In the genomic region with DNA sequence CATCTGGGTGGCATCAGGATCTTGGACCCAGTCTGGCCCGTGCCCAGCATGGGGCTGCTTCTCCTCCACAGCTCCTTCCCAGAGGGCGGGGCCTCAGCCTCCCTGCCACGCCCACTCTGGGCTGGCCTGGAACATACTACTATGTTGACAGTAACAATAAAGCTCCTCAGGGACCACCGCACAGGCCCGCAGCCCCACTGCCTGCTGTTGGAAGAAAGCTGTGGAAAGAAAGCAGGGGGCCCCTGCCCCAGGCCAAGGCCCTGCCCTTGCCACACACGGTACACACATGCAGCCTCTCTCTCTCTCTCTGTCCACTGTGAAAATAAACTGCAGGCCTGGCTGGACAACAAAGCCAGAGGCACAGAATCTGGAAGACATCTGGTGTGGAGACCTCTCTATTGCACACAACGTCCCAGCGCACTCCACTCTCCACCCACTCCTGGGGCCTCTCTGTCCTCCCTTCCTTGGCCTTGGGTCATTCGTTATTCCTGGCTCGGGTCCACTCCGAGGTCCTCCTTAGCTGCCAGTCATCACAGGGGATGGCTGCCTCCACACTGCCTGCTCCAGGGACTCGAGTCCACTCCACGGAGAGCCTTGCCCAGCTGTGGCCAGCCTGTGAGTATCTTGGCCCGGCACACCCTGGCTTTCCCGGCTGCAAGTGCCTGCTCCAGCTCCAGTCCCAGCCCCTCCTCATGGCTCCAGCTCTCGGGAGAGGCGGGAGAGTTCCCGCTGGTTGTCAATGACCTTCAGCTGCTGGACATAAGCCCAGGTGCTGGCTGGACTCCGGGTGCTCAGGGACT, we compare ENCODE assay signal across 11 cellular contexts. TPM values are rescaled to one million over a fixed set of nuclear protein-coding genes. Genes with fewer than 3 reads are reported as not detected.
DNase-seq lines count a peak whose midpoint lies in the region; TF ChIP-seq lines count a peak whose summit lies in the region.
"Had no signal": no experiment of that assay in that cellular context is flagged by ENCODE, and none has a peak within 500 bp of the region (broad histone marks: within the 10 kb centered on the region; RNA-seq: fewer than 3 reads in every experiment).

No MANE protein-coding gene starts in this region.

- H3K4me3 Mint-ChIP-seq in MCF 10A (ENCODE audit: unreplicated experiment) (no peak overlapping the region), CD14-positive monocyte (no peak overlapping the region), immature natural killer cell (no peak overlapping the region)

- H3K36me3 ChIP-seq in mammary epithelial cell (ENCODE audit: insufficient read depth, low read length) (no peaks in the 10 kb centered on the region), neuronal stem cell (replicated peaks in 1 of 2; ENCODE audit: control insufficient read depth in 2 of 2, insufficient read depth in 2 of 2, low read length in 2 of 2) (no peaks in the 10 kb centered on the region)

- DNase-seq in MCF 10A (ENCODE audit: unreplicated experiment), result peak; percentile 59
- DNase-seq in mammary epithelial cell, result no peak
- peak; percentile 61 for DNase-seq in glomerular visceral epithelial cell (ENCODE audit: extremely low spot score)
- DNase-seq in neuronal stem cell (ENCODE audit: low spot score), result no peak
- no peak for DNase-seq in germinal center (ENCODE audit: low spot score)
- DNase-seq in CD14-positive monocyte (ENCODE audit: low spot score), result no peak
- no peak for DNase-seq in immature natural killer cell
- no peak for DNase-seq in stimulated activated CD8-positive, alpha-beta memory T cell treated with anti-CD3 and anti-CD28 coated beads, Interleukin-4, amount 100 ng/mL, for 48 hours
- DNase-seq: NCI-H1105 had no signal

- no peak overlapping the region for H3K14ac ChIP-seq in neuronal stem cell (ENCODE audit: low read length)

- H3K4me3 ChIP-seq in mammary epithelial cell (replicated peaks in 1 of 3; ENCODE audit: insufficient read depth in 1 of 3, low read depth in 2 of 3, low read length in 3 of 3), result no peak overlapping the region
- no peak overlapping the region for H3K4me3 ChIP-seq in neuronal stem cell (ENCODE audit: low read length in 2 of 2)

- POLR2A ChIA-PET in MCF 10A (lab: Yijun Ruan, JAX), result no interaction called here

- H4K8ac ChIP-seq in neuronal stem cell (ENCODE audit: low read depth, low read length), result peak overlapping the region; percentile 56

- no peak overlapping the region for H2BK120ac ChIP-seq in neuronal stem cell (ENCODE audit: low read depth, low read length)

- H3K4me1 ChIP-seq in mammary epithelial cell (ENCODE audit: insufficient read depth, low read length) (peaks cover 11% of the 10 kb centered on the region), neuronal stem cell (ENCODE audit: control insufficient read depth in 2 of 2, insufficient read depth in 1 of 2, low read depth in 1 of 2, low read length in 2 of 2) (peaks cover 21 to 24% of the 10 kb centered on the region in 2 donors)

- no peak overlapping the region for H2BK12ac ChIP-seq in neuronal stem cell (ENCODE audit: low read length)

- peak overlapping the region; percentile 11 for H2BK15ac ChIP-seq in neuronal stem cell (ENCODE audit: low read length)

- H3K36me3 Mint-ChIP-seq in MCF 10A (ENCODE audit: insufficient read depth, unreplicated experiment) (no peaks in the 10 kb centered on the region), CD14-positive monocyte (peaks cover 0 to 2% of the 10 kb centered on the region in 2 donors), immature natural killer cell (peaks cover 0 to 6% (median 0%) of the 10 kb centered on the region in 3 donors)

- H3K79me1 ChIP-seq in neuronal stem cell (ENCODE audit: low read depth, low read length), result no peaks in the 10 kb centered on the region

- no peaks in the 10 kb centered on the region for H3K9me3 Mint-ChIP-seq in MCF 10A (ENCODE audit: unreplicated experiment)
- peaks cover 0 to 1% (median 0%) of the 10 kb centered on the region in 7 donors for H3K9me3 Mint-ChIP-seq in CD14-positive monocyte
- H3K9me3 Mint-ChIP-seq in immature natural killer cell, result no peaks in the 10 kb centered on the region

- intact Hi-C loops in MCF 10A (cut with micrococcal nuclease) (no loop called here), mammary epithelial cell (cut with micrococcal nuclease) (no loop called here), CD14-positive monocyte (cut with micrococcal nuclease) (no loop called here)

- H3K27ac ChIP-seq in mammary epithelial cell (ENCODE audit: insufficient read depth, low read depth, low read length) (no peak overlapping the region), neuronal stem cell (replicated peaks; ENCODE audit: low read length) (no peak overlapping the region)
- H3K27ac ChIP-seq: C4-2B had no signal

- CTCF ChIA-PET in MCF 10A (lab: Yijun Ruan, JAX) (interaction anchor here (0.6 to 4.4 kb wide), 11 partner anchors 8 to 101 kb away, joined by 3 to 25 read pairs (median 4); no protein-coding TSS in a partner anchor), mammary epithelial cell (lab: Charles Lee; ENCODE audit: low non-redundant PET) (no interaction called here)

- peak overlapping the region; percentile 58 for H2AK5ac ChIP-seq in neuronal stem cell (ENCODE audit: low read depth, low read length)

- no peak overlapping the region for H3K27ac Mint-ChIP-seq in MCF 10A (ENCODE audit: low read depth, unreplicated experiment)
- H3K27ac Mint-ChIP-seq in CD14-positive monocyte, result peak overlapping the region in 1 of 7 donors; percentile 50
- H3K27ac Mint-ChIP-seq in immature natural killer cell, result peak overlapping the region in 1 of 6 donors; percentile 30

- H3K27me3 Mint-ChIP-seq in MCF 10A (ENCODE audit: insufficient read depth, unreplicated experiment), result no peaks in the 10 kb centered on the region
- H3K27me3 Mint-ChIP-seq in CD14-positive monocyte (ENCODE audit: low read depth in 3 of 3), result peaks cover 5 to 11% (median 7%) of the 10 kb centered on the region in 3 donors
- peaks cover 0 to 8% (median 6%) of the 10 kb centered on the region in 3 donors for H3K27me3 Mint-ChIP-seq in immature natural killer cell (ENCODE audit: low read depth in 3 of 3)

- in situ Hi-C loops in mammary epithelial cell (cut with MboI; ENCODE audit: low sequenced_read_pairs in 2 of 2), result no loop called here

- dilution Hi-C loops in mammary epithelial cell (cut with HindIII; ENCODE audit: low sequenced_read_pairs), result no loop called here

- H3K9me3 ChIP-seq in mammary epithelial cell (replicated peaks; ENCODE audit: insufficient read depth, low read length) (no peaks in the 10 kb centered on the region), neuronal stem cell (replicated peaks in 1 of 2; ENCODE audit: control insufficient read depth in 2 of 2, insufficient read depth in 1 of 2, low read depth in 1 of 2, low read length in 2 of 2) (no peaks in the 10 kb centered on the region)

- no peak overlapping the region for H3K9ac ChIP-seq in mammary epithelial cell (ENCODE audit: insufficient read depth, low read length)
- peak overlapping the region; percentile 45 for H3K9ac ChIP-seq in neuronal stem cell (ENCODE audit: low read depth, low read length, poor library complexity)

- peak overlapping the region; percentile 83 for H3K23ac ChIP-seq in neuronal stem cell (ENCODE audit: low read depth, low read length, poor library complexity)

- H3K4ac ChIP-seq in neuronal stem cell (ENCODE audit: low read length), result no peak overlapping the region

- H3K4me1 Mint-ChIP-seq in MCF 10A (ENCODE audit: insufficient read depth, unreplicated experiment) (peaks cover 14% of the 10 kb centered on the region), CD14-positive monocyte (peaks cover 54% of the 10 kb centered on the region), immature natural killer cell (peaks cover 10 to 16% of the 10 kb centered on the region in 2 donors)

- no peaks in the 10 kb centered on the region for H3K79me2 ChIP-seq in mammary epithelial cell (ENCODE audit: insufficient read depth, low read length)

- H2BK5ac ChIP-seq in neuronal stem cell (ENCODE audit: low read length), result no peak overlapping the region

- no peak overlapping the region for H2AFZ ChIP-seq in mammary epithelial cell (ENCODE audit: low read depth, low read length)
- H2AFZ ChIP-seq in neuronal stem cell (ENCODE audit: low read length), result peak overlapping the region; percentile 73

- no peaks in the 10 kb centered on the region for H4K20me1 ChIP-seq in mammary epithelial cell (ENCODE audit: insufficient read depth, low read length)

- TF ChIP-seq CTCF in MCF 10A (IDR thresholded peaks at IDR 0.05; ENCODE audit: unreplicated experiment) (no peak), mammary epithelial cell (conservative IDR thresholded peaks at IDR 0.05 in 1 of 2, IDR thresholded peaks at IDR 0.05 in 1 of 2; ENCODE audit: extremely low read depth in 1 of 2, insufficient read depth in 1 of 2, low read depth in 1 of 2, low read length in 2 of 2) (no peak), CD14-positive monocyte (IDR thresholded peaks at IDR 0.05) (no peak)

- no peak overlapping the region for H4K91ac ChIP-seq in neuronal stem cell (ENCODE audit: low read depth, low read length, poor library complexity)

- BruUV-seq in MCF 10A (replicated peaks; lab: Mats Ljungman, UMichigan) (no TSS peak), mammary epithelial cell (replicated peaks; lab: Mats Ljungman, UMichigan) (no TSS peak)

- H3K18ac ChIP-seq in neuronal stem cell (ENCODE audit: low read length), result peak overlapping the region; percentile 55

- WGBS in mammary epithelial cell (ENCODE audit: low coverage, missing lambda C conversion rate), result 78% methylated on average over 14 of the region's 19 CpGs
- no CpG with 5 or more reads among the region's 19 CpGs for WGBS in neuronal stem cell (ENCODE audit: extremely low coverage in 2 of 2, insufficient read length in 2 of 2, insufficient replicate concordance in 1 of 2), 2 donors

- H3K4me2 ChIP-seq in mammary epithelial cell (ENCODE audit: insufficient read depth, low read depth, low read length), result no peak overlapping the region
- no peak overlapping the region for H3K4me2 ChIP-seq in neuronal stem cell (ENCODE audit: insufficient read depth, low read length, poor library complexity, severe bottlenecking)

- H3K27me3 ChIP-seq in mammary epithelial cell (ENCODE audit: insufficient read depth, low read length) (no peaks in the 10 kb centered on the region), neuronal stem cell (ENCODE audit: control insufficient read depth in 3 of 3, insufficient read depth in 3 of 3, low read depth in 1 of 3, low read length in 3 of 3) (no peaks in the 10 kb centered on the region)

RNA-seq across cellular contexts. Expression of a gene that starts 11.8 kb away (rescaled TPM):
- total RNA-seq in MCF 10A (2022) (not detected in 2 replicates), mammary epithelial cell (not detected)
- polyA plus RNA-seq in mammary epithelial cell (not detected), CD14-positive monocyte (under 1 TPM in 1 of 2 donors, not detected in 1; 0.40 TPM), immature natural killer cell (not detected)
- not detected for polyA minus RNA-seq in mammary epithelial cell
- not detected for polyA plus RNA-seq in neuronal stem cell (2013, experiment 1 of 2)
- 0.07 TPM for polyA plus RNA-seq in neuronal stem cell (2013, experiment 2 of 2)
- total RNA-seq: glomerular endothelial cell had no signal

RNA-seq across cellular contexts. Expression of a gene that starts 21.6 kb away (rescaled TPM):
- 1.4 and 3.4 TPM in 2 replicates for total RNA-seq in MCF 10A (2022)
- 10 to 100 TPM in 1 of 2 donors, 1 to 10 TPM in 1; 9.7 to 41.0 TPM for total RNA-seq in mammary epithelial cell
- polyA plus RNA-seq in mammary epithelial cell, result 6.2 TPM
- polyA minus RNA-seq in mammary epithelial cell, result 10.0 TPM
- polyA plus RNA-seq in neuronal stem cell (2013, experiment 1 of 2), result 1.3 TPM
- 1.1 TPM for polyA plus RNA-seq in neuronal stem cell (2013, experiment 2 of 2)
- polyA plus RNA-seq in CD14-positive monocyte, result under 1 TPM; 0.08 to 0.60 TPM
- polyA plus RNA-seq in immature natural killer cell, result under 1 TPM in 1 of 3 donors, not detected in 2; 0.25 TPM

RNA-seq across cellular contexts. Expression of a gene that starts 31.2 kb away (rescaled TPM):
- 16.2 and 22.5 TPM in 2 replicates for total RNA-seq in MCF 10A (2022)
- 10 to 100 TPM; 14.8 to 32.7 TPM for total RNA-seq in mammary epithelial cell
- polyA plus RNA-seq in mammary epithelial cell, result 10.7 TPM
- polyA minus RNA-seq in mammary epithelial cell, result 3.8 TPM
- 49.8 TPM for polyA plus RNA-seq in neuronal stem cell (2013, experiment 1 of 2)
- 50.8 TPM for polyA plus RNA-seq in neuronal stem cell (2013, experiment 2 of 2)
- polyA plus RNA-seq in CD14-positive monocyte, result 10 to 100 TPM; 19.0 to 20.6 TPM
- polyA plus RNA-seq in immature natural killer cell, result 10 to 100 TPM; 16.8 to 38.1 (median 23.1) TPM

RNA-seq across cellular contexts. Expression of a gene that starts 36.0 kb away (rescaled TPM):
- total RNA-seq in MCF 10A (2022), result 19.4 and 20.2 TPM in 2 replicates
- total RNA-seq in mammary epithelial cell, result 10 to 100 TPM; 22.0 to 29.3 TPM
- 11.8 TPM for polyA plus RNA-seq in mammary epithelial cell
- polyA minus RNA-seq in mammary epithelial cell, result 22.0 TPM
- 12.5 TPM for polyA plus RNA-seq in neuronal stem cell (2013, experiment 1 of 2)
- polyA plus RNA-seq in neuronal stem cell (2013, experiment 2 of 2), result 12.3 TPM
- polyA plus RNA-seq in CD14-positive monocyte, result 10 to 100 TPM; 15.8 to 19.6 TPM
- 1 to 10 TPM in 2 of 3 donors, under 1 TPM in 1; 0.54 to 5.6 (median 3.1) TPM for polyA plus RNA-seq in immature natural killer cell

Comparison
In these comparisons a context has a peak if more than half of its experiments do, and no peak if none do; other contexts are left out.
1. DNase-seq: peak in MCF 10A (single experiment) and glomerular visceral epithelial cell (single experiment); none in mammary epithelial cell (single experiment), neuronal stem cell (single experiment), germinal center (single experiment), CD14-positive monocyte (single experiment), immature natural killer cell (0 of 3) and stimulated activated CD8-positive, alpha-beta memory T cell treated with anti-CD3 and anti-CD28 coated beads, Interleukin-4, amount 100 ng/mL, for 48 hours (single experiment).